In genomic region chrX:25442501-25442900, GRCh38 we compare ENCODE assay signal across 20 cellular contexts.
DNase-seq lines count a peak whose midpoint lies in the region; ATAC-seq, FAIRE-seq and TF ChIP-seq lines count a peak whose summit lies in the region.
"Had no signal": no experiment of that assay in that cellular context is flagged by ENCODE, and none has a peak within 500 bp of the region (broad histone marks: within the 10 kb centered on the region; RNA-seq: fewer than 3 reads in every experiment).

No MANE protein-coding gene starts in this region.

- H3K9ac ChIP-seq in neural progenitor cell = no peak overlapping the region

- H3K4me2 ChIP-seq in neural progenitor cell = no peak overlapping the region

- H3K79me2 ChIP-seq in neural progenitor cell (ENCODE audit: low read depth) = no peaks in the 10 kb centered on the region

- TF ChIP-seq CTCF in bronchial epithelial cell (IDR thresholded peaks at IDR 0.05; ENCODE audit: insufficient read depth, low read length, severe bottlenecking) (peak; percentile 4), neural progenitor cell (IDR thresholded peaks at IDR 0.05) (peak; percentile 45)

- no peak overlapping the region for H3K27ac Mint-ChIP-seq in neural progenitor cell
- H3K27ac Mint-ChIP-seq: activated naive CD8-positive, alpha-beta T cell; memory B cell had no signal

- no peak overlapping the region for H3K4me3 ChIP-seq in bronchial epithelial cell (ENCODE audit: low read depth, low read length)
- no peak overlapping the region for H3K4me3 ChIP-seq in neural progenitor cell
- H3K4me3 ChIP-seq in MG63 = no peak overlapping the region
- H3K4me3 ChIP-seq: esophagus squamous epithelium, GM12878, ovary, SK-N-MC, tibial artery had no signal

- H3K4me3 Mint-ChIP-seq in neural progenitor cell = no peak overlapping the region
- H3K4me3 Mint-ChIP-seq: activated naive CD8-positive, alpha-beta T cell; memory B cell had no signal

- H3K9me3 Mint-ChIP-seq in neural progenitor cell = no peaks in the 10 kb centered on the region
- H3K9me3 Mint-ChIP-seq: memory B cell had no signal

- H3K4me1 Mint-ChIP-seq in neural progenitor cell = no peaks in the 10 kb centered on the region
- H3K4me1 Mint-ChIP-seq: memory B cell had no signal

- no peaks in the 10 kb centered on the region for H3K27me3 Mint-ChIP-seq in neural progenitor cell (ENCODE audit: insufficient read depth, low read depth)
- H3K27me3 Mint-ChIP-seq: activated naive CD8-positive, alpha-beta T cell; memory B cell had no signal

- ATAC-seq in HG03025 (IDR thresholded peaks at IDR 0.05; ENCODE audit: low FRiP score, unreplicated experiment) = no peak
- ATAC-seq: GM12878 had no signal

- FAIRE-seq in bronchial epithelial cell (lab: Jason Lieb, UNC) = no peak
- FAIRE-seq: GM12878 had no signal

- no peak overlapping the region for H2AFZ ChIP-seq in neural progenitor cell (replicated peaks)

- no peaks in the 10 kb centered on the region for H3K36me3 Mint-ChIP-seq in neural progenitor cell
- H3K36me3 Mint-ChIP-seq: activated naive CD8-positive, alpha-beta T cell; memory B cell had no signal

- no peaks in the 10 kb centered on the region for H4K20me1 ChIP-seq in neural progenitor cell (ENCODE audit: low read depth)

- no peaks in the 10 kb centered on the region for H3K4me1 ChIP-seq in neural progenitor cell
- H3K4me1 ChIP-seq: esophagus squamous epithelium, tibial artery had no signal

- no peak overlapping the region for H3K27ac ChIP-seq in neural progenitor cell
- H3K27ac ChIP-seq: esophagus squamous epithelium, ovary, SK-N-MC, tibial artery had no signal

- H3F3A ChIP-seq in neural progenitor cell (ENCODE audit: low read depth) = no peaks in the 10 kb centered on the region

- DNase-seq in NCI-H1092 treated with DMSO at 0.1 percent for 48 hours (lab: John Stamatoyannopoulos, UW) (peak; percentile 8), NCI-H1092 (lab: John Stamatoyannopoulos, UW) (no peak), NCI-H2227 (lab: John Stamatoyannopoulos, UW; ENCODE audit: unreplicated experiment) (peak; percentile 54), bronchial epithelial cell (ENCODE audit: low read depth) (peak; percentile 0), neural progenitor cell (ENCODE audit: low spot score) (peak; percentile 15), MG63 (no peak), epidermal melanocyte (ENCODE audit: insufficient read length, low spot score) (no peak)
- DNase-seq: activated CD4-positive, CD25-positive, alpha-beta regulatory T cell; activated CD8-positive, alpha-beta memory T cell treated with anti-CD3 and anti-CD28 coated beads, Interleukin-2, amount 50 U/mL, for 4 hours; DMS79; esophagus squamous epithelium; hippocampal formation; NCI-H524 treated with DMSO at 0.1 percent for 48 hours; ovary; tibial artery had no signal

- H3K9me3 ChIP-seq in neural progenitor cell (ENCODE audit: low read depth) (peaks cover 6% of the 10 kb centered on the region), MG63 (no peaks in the 10 kb centered on the region)
- H3K9me3 ChIP-seq: esophagus squamous epithelium, ovary, tibial artery had no signal

- H3K27me3 ChIP-seq in bronchial epithelial cell (ENCODE audit: control insufficient read depth, insufficient read depth, low read length) (no peaks in the 10 kb centered on the region), neural progenitor cell (no peaks in the 10 kb centered on the region), MG63 (no peaks in the 10 kb centered on the region)
- H3K27me3 ChIP-seq: esophagus squamous epithelium, ovary, tibial artery had no signal

- H3K36me3 ChIP-seq in bronchial epithelial cell (ENCODE audit: control insufficient read depth, insufficient read depth, low read length) (no peaks in the 10 kb centered on the region), neural progenitor cell (no peaks in the 10 kb centered on the region), MG63 (no peaks in the 10 kb centered on the region)
- H3K36me3 ChIP-seq: esophagus squamous epithelium, ovary, tibial artery had no signal

Comparison
In these comparisons a context has a peak if more than half of its experiments do, and no peak if none do; other contexts are left out.
1. DNase-seq: peak in NCI-H1092 treated with DMSO at 0.1 percent for 48 hours (single experiment), NCI-H2227 (single experiment), bronchial epithelial cell (single experiment) and neural progenitor cell (single experiment); none in NCI-H1092 (single experiment), MG63 (single experiment) and epidermal melanocyte (single experiment).